ENCODE assay signal across 1 cellular context in the genomic region with DNA sequence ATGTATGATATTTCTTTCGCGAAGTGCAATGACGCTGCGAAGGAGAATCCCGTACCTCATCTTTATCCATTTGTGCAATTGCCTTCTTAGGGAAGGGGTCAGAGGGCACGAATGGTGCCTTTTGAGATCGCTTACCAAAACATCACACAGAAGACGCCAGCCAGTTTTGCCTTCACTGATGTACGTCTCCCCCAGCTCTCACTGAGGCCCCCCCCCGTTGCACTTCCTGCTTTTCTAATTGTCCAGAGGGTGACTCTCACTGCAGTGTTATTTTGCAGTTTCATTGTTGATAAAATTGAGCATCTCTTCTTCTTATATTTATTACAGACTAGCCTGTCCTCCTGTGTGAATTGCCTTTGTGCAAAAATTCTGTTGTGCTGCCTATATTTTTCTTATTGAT.
A peak's percentile ranks its signal among the peaks of the same experiment; 100 is the strongest.
TF ChIP-seq lines count a peak whose summit lies in the region.

No MANE protein-coding gene starts in this region.

TF ChIP-seq in K562, 482 proteins besides CTCF, POLR2A, EP300 and RAD21:
- TF ChIP-seq SPI1 (IDR thresholded peaks at IDR 0.05; ENCODE audit: borderline replicate concordance, low read depth, low read length) (peak; percentile 64; the same call in 1 of the 2 replicates), MYNN (IDR thresholded peaks at IDR 0.05) (no peak), MYNN (CRISPR knock-in tag; IDR thresholded peaks at IDR 0.05) (no peak), NR2F6 (CRISPR knock-in tag; IDR thresholded peaks at IDR 0.05) (no peak), GATAD2A (IDR thresholded peaks at IDR 0.05) (no peak), SMARCB1 (IDR thresholded peaks at IDR 0.05; ENCODE audit: insufficient read length, low read depth) (no peak)
- TF ChIP-seq, protein P1, sequence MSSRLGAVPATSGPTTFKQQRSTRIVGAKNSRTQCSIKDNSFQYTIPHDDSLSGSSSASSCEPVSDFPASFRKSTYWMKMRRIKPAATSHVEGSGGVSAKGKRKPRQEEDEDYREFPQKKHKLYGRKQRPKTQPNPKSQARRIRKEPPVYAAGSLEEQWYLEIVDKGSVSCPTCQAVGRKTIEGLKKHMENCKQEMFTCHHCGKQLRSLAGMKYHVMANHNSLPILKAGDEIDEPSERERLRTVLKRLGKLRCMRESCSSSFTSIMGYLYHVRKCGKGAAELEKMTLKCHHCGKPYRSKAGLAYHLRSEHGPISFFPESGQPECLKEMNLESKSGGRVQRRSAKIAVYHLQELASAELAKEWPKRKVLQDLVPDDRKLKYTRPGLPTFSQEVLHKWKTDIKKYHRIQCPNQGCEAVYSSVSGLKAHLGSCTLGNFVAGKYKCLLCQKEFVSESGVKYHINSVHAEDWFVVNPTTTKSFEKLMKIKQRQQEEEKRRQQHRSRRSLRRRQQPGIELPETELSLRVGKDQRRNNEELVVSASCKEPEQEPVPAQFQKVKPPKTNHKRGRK (tag; IDR thresholded peaks at IDR 0.05) = no peak
